In genomic region chr3:179653106-179653776, GRCh38 we compare ENCODE assay signal across 8 cellular contexts. TPM values are rescaled to one million over a fixed set of nuclear protein-coding genes. Genes with fewer than 3 reads are reported as not detected.
DNase-seq lines count a peak whose midpoint lies in the region; ATAC-seq and TF ChIP-seq lines count a peak whose summit lies in the region.

No MANE protein-coding gene starts in this region.

- DNase-seq in GM06990 (ENCODE audit: extremely low read depth, insufficient read length) (peak; percentile 84), H9 (peak; percentile 72), SK-MEL-5 (ENCODE audit: low read depth, low spot score) (peak; percentile 82), glutamatergic neuron (peak; percentile 83), osteocyte (ENCODE audit: extremely low spot score, unreplicated experiment) (peak; percentile 92)
- DNase-seq in activated naive CD4-positive, alpha-beta T cell treated with anti-CD3 and anti-CD28 coated beads, Interleukin-2, amount 50 U/mL, for 72 hours (ENCODE audit: low spot score in 2 of 2) = peak; percentile 66 to 74

- no peak overlapping the region for H2BK20ac ChIP-seq in H9 (ENCODE audit: low read depth, low read length, poor library complexity, severe bottlenecking)

- H3K4me2 ChIP-seq in H9 (ENCODE audit: insufficient read depth, insufficient read length, low read length) (peak overlapping the region; percentile 71), Loucy (ENCODE audit: low read depth, low read length, poor library complexity, severe bottlenecking) (peak overlapping the region; percentile 72)

- H3K4me3 ChIP-seq in GM06990 (replicated peaks; ENCODE audit: low read depth, low read length) (peak overlapping the region; percentile 83), Loucy (ENCODE audit: low read length, poor library complexity, severe bottlenecking) (peak overlapping the region; percentile 90), thymus (ENCODE audit: low read length) (peak overlapping the region; percentile 89)

- H2BK5ac ChIP-seq in H9 (ENCODE audit: insufficient read length, low read length) = peak overlapping the region; percentile 81

- H3K4ac ChIP-seq in H9 (ENCODE audit: low read depth, low read length) = no peak overlapping the region

- no peaks in the 10 kb centered on the region for H3K9me3 Mint-ChIP-seq in H9
- no peaks in the 10 kb centered on the region for H3K9me3 Mint-ChIP-seq in activated naive CD4-positive, alpha-beta T cell treated with anti-CD3 and anti-CD28 coated beads, Interleukin-2, amount 50 U/mL, for 72 hours
- peaks cover 25% of the 10 kb centered on the region for H3K9me3 Mint-ChIP-seq in glutamatergic neuron (ENCODE audit: unreplicated experiment)
- no peaks in the 10 kb centered on the region for H3K9me3 Mint-ChIP-seq in osteocyte (ENCODE audit: unreplicated experiment)

- peak overlapping the region; percentile 76 for H4K5ac ChIP-seq in H9 (ENCODE audit: insufficient read length, low read depth, low read length)

- no peak overlapping the region for H3K56ac ChIP-seq in H9 (ENCODE audit: insufficient read length, low read depth, low read length)

- H3K27ac ChIP-seq in H9 (ENCODE audit: insufficient read length, low read depth, low read length) = peak overlapping the region; percentile 14
- H3K27ac ChIP-seq in thymus (ENCODE audit: low read depth) = peak overlapping the region; percentile 94

- H3F3A ChIP-seq in Loucy (ENCODE audit: low read depth) = peaks cover 5% of the 10 kb centered on the region; the same call in 1 of the 2 replicates

- H3K18ac ChIP-seq in H9 (ENCODE audit: insufficient read length, low read depth, low read length) = peak overlapping the region; percentile 100

- no peaks in the 10 kb centered on the region for H3K79me1 ChIP-seq in H9 (ENCODE audit: insufficient read depth, low read depth, low read length, poor library complexity, severe bottlenecking)

- no peak overlapping the region for H2AK5ac ChIP-seq in H9 (ENCODE audit: insufficient read length, low read length)

- peak; percentile 76 to 82 for ATAC-seq in activated naive CD4-positive, alpha-beta T cell treated with anti-CD3 and anti-CD28 coated beads, Interleukin-2, amount 50 U/mL, for 72 hours

- no peak overlapping the region for H2BK15ac ChIP-seq in H9 (ENCODE audit: low read depth, low read length)

- H3K23me2 ChIP-seq in H9 (ENCODE audit: insufficient read length, low read depth, low read length, poor library complexity, severe bottlenecking) = peaks cover 16% of the 10 kb centered on the region

- H3K14ac ChIP-seq in H9 (ENCODE audit: insufficient read depth, low read length) = peak overlapping the region; percentile 100

- H4K8ac ChIP-seq in H9 (replicated peaks; ENCODE audit: insufficient read length, low read depth, low read length) = no peak overlapping the region

- H3T11ph ChIP-seq in H9 (ENCODE audit: low read length) = no peak overlapping the region

- H2AFZ ChIP-seq in H9 (ENCODE audit: low read length) (no peak overlapping the region), Loucy (ENCODE audit: low read length) (peak overlapping the region; percentile 91)

- TF ChIP-seq CTCF in GM06990 (IDR thresholded peaks at IDR 0.05; ENCODE audit: insufficient read depth, low read length, poor library complexity, severe bottlenecking) (no peak), H9 (conservative IDR thresholded peaks at IDR 0.05) (peak; percentile 15; the same call in 2 of the 3 replicates), Loucy (conservative IDR thresholded peaks at IDR 0.05; ENCODE audit: low read length) (no peak), glutamatergic neuron (IDR thresholded peaks at IDR 0.05; ENCODE audit: partially characterized antibody, unreplicated experiment) (no peak), osteocyte (IDR thresholded peaks at IDR 0.05) (peak; percentile 44)

- H3K79me2 ChIP-seq in H9 (ENCODE audit: insufficient read depth, low read length) (peaks cover 16% of the 10 kb centered on the region; the same call in 1 of the 2 replicates), Loucy (ENCODE audit: insufficient read depth, low read length) (peaks cover 51% of the 10 kb centered on the region)

- H3K27ac Mint-ChIP-seq in H9 = peak overlapping the region; percentile 80 to 94 (median 92)
- H3K27ac Mint-ChIP-seq in activated naive CD4-positive, alpha-beta T cell treated with anti-CD3 and anti-CD28 coated beads, Interleukin-2, amount 50 U/mL, for 72 hours = peak overlapping the region; percentile 83 to 91
- H3K27ac Mint-ChIP-seq in glutamatergic neuron (ENCODE audit: unreplicated experiment) = peak overlapping the region; percentile 98
- H3K27ac Mint-ChIP-seq in osteocyte (ENCODE audit: unreplicated experiment) = peak overlapping the region; percentile 95

- no peaks in the 10 kb centered on the region for H4K20me1 ChIP-seq in H9 (ENCODE audit: control insufficient read depth, insufficient read depth, insufficient read length)
- peaks cover 28% of the 10 kb centered on the region for H4K20me1 ChIP-seq in Loucy (ENCODE audit: insufficient read depth, low read length, poor library complexity, severe bottlenecking)

- no peaks in the 10 kb centered on the region for H3K27me3 Mint-ChIP-seq in H9 (ENCODE audit: low read depth)
- peaks cover 13% of the 10 kb centered on the region for H3K27me3 Mint-ChIP-seq in glutamatergic neuron (ENCODE audit: unreplicated experiment)
- no peaks in the 10 kb centered on the region for H3K27me3 Mint-ChIP-seq in osteocyte (ENCODE audit: unreplicated experiment)

- H3K36me3 Mint-ChIP-seq in H9 (ENCODE audit: insufficient read depth in 1 of 3, low read depth in 3 of 3) (peaks cover 5 to 18% (median 13%) of the 10 kb centered on the region in 3 experiments; a peak in 5 of 7 replicates), glutamatergic neuron (ENCODE audit: unreplicated experiment) (no peaks in the 10 kb centered on the region), osteocyte (ENCODE audit: unreplicated experiment) (peaks cover 4% of the 10 kb centered on the region)
- peaks cover 6 to 19% of the 10 kb centered on the region in 2 donors for H3K36me3 Mint-ChIP-seq in activated naive CD4-positive, alpha-beta T cell treated with anti-CD3 and anti-CD28 coated beads, Interleukin-2, amount 50 U/mL, for 72 hours

- no peaks in the 10 kb centered on the region for H3K36me3 ChIP-seq in GM06990 (ENCODE audit: control insufficient read depth, insufficient read depth, low read length)
- no peaks in the 10 kb centered on the region for H3K36me3 ChIP-seq in Loucy (ENCODE audit: insufficient read depth, low read length)
- no peaks in the 10 kb centered on the region for H3K36me3 ChIP-seq in thymus (ENCODE audit: control insufficient read depth, insufficient read depth)

- H2BK120ac ChIP-seq in H9 (ENCODE audit: low read depth, low read length, poor library complexity, severe bottlenecking) = no peak overlapping the region

- WGBS in H9 (ENCODE audit: extremely low coverage, insufficient read length, low lambda C conversion rate) = no CpG with 5 or more reads among the region's 74 CpGs
- WGBS in thymus = under 1% methylated on average over 74 of the region's 74 CpGs

- H3K4me1 ChIP-seq in H9 (ENCODE audit: insufficient read depth, low read length) (no peaks in the 10 kb centered on the region), Loucy (ENCODE audit: insufficient read depth, low read length, poor library complexity, severe bottlenecking) (peaks cover 37% of the 10 kb centered on the region), thymus (ENCODE audit: control insufficient read depth, insufficient read depth, low read length) (peaks cover 2% of the 10 kb centered on the region)

- H3K27me3 ChIP-seq in GM06990 (replicated peaks; ENCODE audit: control insufficient read depth, insufficient read depth, low read length) (no peaks in the 10 kb centered on the region), H9 (ENCODE audit: insufficient read depth, low read length) (no peaks in the 10 kb centered on the region), Loucy (ENCODE audit: insufficient read depth, low read length, poor library complexity, severe bottlenecking) (no peaks in the 10 kb centered on the region), thymus (ENCODE audit: control insufficient read depth, insufficient read depth) (no peaks in the 10 kb centered on the region)

- H3K9me2 ChIP-seq in Loucy (replicated peaks; ENCODE audit: low read depth, low read length) = no peaks in the 10 kb centered on the region

- H3K9me3 ChIP-seq in H9 (ENCODE audit: control insufficient read depth, low read depth, low read length) = no peaks in the 10 kb centered on the region
- H3K9me3 ChIP-seq in Loucy (ENCODE audit: insufficient read depth, low read depth, low read length) = no peaks in the 10 kb centered on the region
- no peaks in the 10 kb centered on the region for H3K9me3 ChIP-seq in thymus (ENCODE audit: control insufficient read depth)

- no peak overlapping the region for H3K23ac ChIP-seq in H9 (ENCODE audit: insufficient read length, low read depth, low read length)

- peak overlapping the region; percentile 81 to 98 for H3K4me3 Mint-ChIP-seq in H9
- H3K4me3 Mint-ChIP-seq in glutamatergic neuron (ENCODE audit: unreplicated experiment) = peak overlapping the region; percentile 98
- H3K4me3 Mint-ChIP-seq in osteocyte (ENCODE audit: unreplicated experiment) = peak overlapping the region; percentile 93

- H2BK12ac ChIP-seq in H9 (ENCODE audit: insufficient read length, low read depth, low read length) = peak overlapping the region; percentile 86

- peaks cover 26 to 28% of the 10 kb centered on the region in 2 experiments for H3K4me1 Mint-ChIP-seq in H9
- H3K4me1 Mint-ChIP-seq in glutamatergic neuron (ENCODE audit: low read depth, unreplicated experiment) = peaks cover 30% of the 10 kb centered on the region
- peaks cover 44% of the 10 kb centered on the region for H3K4me1 Mint-ChIP-seq in osteocyte (ENCODE audit: unreplicated experiment)

- H4K91ac ChIP-seq in H9 (ENCODE audit: insufficient read length, low read depth, low read length) = peak overlapping the region; percentile 2

- in situ Hi-C loops in SK-MEL-5 (cut with HindIII; ENCODE audit: low pct_unique_long_range_greater_than_20kb, low sequenced_read_pairs) = no loop called here

- H3K9ac ChIP-seq in H9 (ENCODE audit: extremely low read depth, insufficient read length, low read length) = peak overlapping the region; percentile 96
- peak overlapping the region; percentile 79 for H3K9ac ChIP-seq in Loucy (ENCODE audit: low read depth, low read length, poor library complexity, severe bottlenecking)

RNA-seq across cellular contexts. Expression of gene USP13, which starts 0.4 kb away (rescaled TPM):
- total RNA-seq in H9 (2021) (26.0 and 26.7 TPM in 2 replicates), glutamatergic neuron (ENCODE audit: unreplicated experiment) (28.5 TPM), osteocyte (36.3 and 39.7 TPM in 2 replicates)
- total RNA-seq in SK-MEL-5 (2014; rRNA removed; shearing (Covaris generic)) = 7.1 and 8.3 TPM in 2 replicates
- polyA plus RNA-seq in SK-MEL-5 (2015; cell fraction: cytosol; rRNA removed) = 11.0 and 20.3 TPM in 2 replicates
- 8.0 and 9.3 TPM in 2 replicates for polyA plus RNA-seq in SK-MEL-5 (2015; cell fraction: nucleus; rRNA removed)
- 10 to 100 TPM in 1 of 2 donors, 1 to 10 TPM in 1; 6.5 to 10.3 TPM for total RNA-seq in activated naive CD4-positive, alpha-beta T cell treated with anti-CD3 and anti-CD28 coated beads, Interleukin-2, amount 50 U/mL, for 72 hours
- polyA plus RNA-seq in thymus = 1.8 TPM

RNA-seq across cellular contexts. Expression of gene NDUFB5, which starts 48.6 kb away (rescaled TPM):
- total RNA-seq in H9 (2021) = 78.9 and 84.5 TPM in 2 replicates
- total RNA-seq in SK-MEL-5 (2014; rRNA removed; shearing (Covaris generic)) = 359 and 373 TPM in 2 replicates
- 119 and 137 TPM in 2 replicates for polyA plus RNA-seq in SK-MEL-5 (2015; cell fraction: cytosol; rRNA removed)
- polyA plus RNA-seq in SK-MEL-5 (2015; cell fraction: nucleus; rRNA removed) = 124 and 163 TPM in 2 replicates
- 100 to 1,000 TPM; 104 to 145 TPM for total RNA-seq in activated naive CD4-positive, alpha-beta T cell treated with anti-CD3 and anti-CD28 coated beads, Interleukin-2, amount 50 U/mL, for 72 hours
- total RNA-seq in glutamatergic neuron (ENCODE audit: unreplicated experiment) = 77.7 TPM
- 74.7 and 87.0 TPM in 2 replicates for total RNA-seq in osteocyte
- polyA plus RNA-seq in thymus = 177 TPM

RNA-seq across cellular contexts. Expression of gene MRPL47, which starts 48.8 kb away (rescaled TPM):
- total RNA-seq in H9 (2021) = 75.5 and 77.3 TPM in 2 replicates
- total RNA-seq in SK-MEL-5 (2014; rRNA removed; shearing (Covaris generic)) = 61.5 and 65.0 TPM in 2 replicates
- polyA plus RNA-seq in SK-MEL-5 (2015; cell fraction: cytosol; rRNA removed) = 45.6 TPM in 2 replicates
- polyA plus RNA-seq in SK-MEL-5 (2015; cell fraction: nucleus; rRNA removed) = 24.1 and 27.0 TPM in 2 replicates
- total RNA-seq in activated naive CD4-positive, alpha-beta T cell treated with anti-CD3 and anti-CD28 coated beads, Interleukin-2, amount 50 U/mL, for 72 hours = 10 to 100 TPM; 45.6 to 62.7 TPM
- 45.0 TPM for total RNA-seq in glutamatergic neuron (ENCODE audit: unreplicated experiment)
- 32.1 and 32.8 TPM in 2 replicates for total RNA-seq in osteocyte
- 68.2 TPM for polyA plus RNA-seq in thymus

Comparison
In these comparisons a context has a peak if more than half of its experiments do, and no peak if none do; other contexts are left out.
1. Peak in every context shown above with its lines: DNase-seq, ATAC-seq, H3K4me3 ChIP-seq and H3K27ac ChIP-seq.
2. CTCF ChIP-seq: peak in H9 (single experiment) and osteocyte (single experiment); none in GM06990 (single experiment), Loucy (single experiment) and glutamatergic neuron (single experiment).